In genomic region chr10:118800920-118801319, GRCh38 we compare ENCODE assay signal across 8 cellular contexts. TPM values are rescaled to one million over a fixed set of nuclear protein-coding genes. Genes with fewer than 3 reads are reported as not detected.
A peak's percentile ranks its signal among the peaks of the same experiment; 100 is the strongest.
DNase-seq lines count a peak whose midpoint lies in the region; ATAC-seq, FAIRE-seq and TF ChIP-seq lines count a peak whose summit lies in the region.

No MANE protein-coding gene starts in this region.

- no peak overlapping the region for H3K27ac ChIP-seq in left lung

- peaks cover 0 to 3% of the 10 kb centered on the region in 2 donors for H3K27me3 ChIP-seq in left lung

- intact Hi-C loops in left lung (cut with DNase I), result no loop called here

- H3K4me1 ChIP-seq in left lung, result no peaks in the 10 kb centered on the region

- ATAC-seq in left lung, result peak; percentile 80

- H3K36me3 ChIP-seq in left lung, result no peaks in the 10 kb centered on the region

- no peak for FAIRE-seq in H54 (lab: Jason Lieb, UNC)

- POLR2A ChIA-PET in HEK293T (lab: Yijun Ruan, JAX), result no interaction called here

- no peak for TF ChIP-seq POLR2A in H54 (IDR thresholded peaks at IDR 0.05; ENCODE audit: low read depth, low read length)

- DNase-seq in AG09309 (ENCODE audit: low read depth) (no peak), HEK293T (ENCODE audit: extremely low spot score) (peak; percentile 40), amniotic epithelial cell (ENCODE audit: low read depth) (peak; percentile 15), left lung (no peak), T-helper 9 cell (no peak), H54 (ENCODE audit: insufficient read length, low spot score) (no peak), LoVo (ENCODE audit: low spot score) (no peak)
- DNase-seq in stimulated activated CD4-positive, alpha-beta T cell treated with anti-CD3 and anti-CD28 coated beads, Interleukin-1b, Interleukin-23, amount 100 ng/mL, for 48 hours, result no peak

- H3K4me3 ChIP-seq in AG09309 (ENCODE audit: control insufficient read depth, low read depth, low read length) (no peak overlapping the region), left lung (no peak overlapping the region)

- CTCF ChIA-PET in HEK293T (lab: Yijun Ruan, JAX), result interaction anchor here (0.6 to 1.4 kb wide), 2 partner anchors 233 to 234 kb away, joined by 3 read pairs; no protein-coding TSS in a partner anchor

- peak; percentile 26 for TF ChIP-seq CTCF in AG09309 (IDR thresholded peaks at IDR 0.05; ENCODE audit: control insufficient read depth, insufficient read depth, low read depth, low read length, missing control alignments)
- no peak for TF ChIP-seq CTCF in left lung (IDR thresholded peaks at IDR 0.05)

- no peaks in the 10 kb centered on the region for H3K9me3 ChIP-seq in left lung

TF ChIP-seq in HEK293T, 16 proteins besides CTCF, POLR2A, EP300 and RAD21:
- TF ChIP-seq L3MBTL2 (conservative IDR thresholded peaks at IDR 0.05) (no peak), FOXM1 (IDR thresholded peaks at IDR 0.05; ENCODE audit: borderline replicate concordance) (no peak)

RNA-seq across cellular contexts. Expression of gene CACUL1, which starts 46.1 kb away (rescaled TPM):
- 10 to 100 TPM; 35.1 to 38.2 TPM for total RNA-seq in left lung

Comparison
In these comparisons a context has a peak if more than half of its experiments do, and no peak if none do; other contexts are left out.
1. DNase-seq: peak in HEK293T (single experiment) and amniotic epithelial cell (single experiment); none in AG09309 (single experiment), left lung (0 of 2), stimulated activated CD4-positive, alpha-beta T cell treated with anti-CD3 and anti-CD28 coated beads, Interleukin-1b, Interleukin-23, amount 100 ng/mL, for 48 hours (single experiment), T-helper 9 cell (single experiment), H54 (single experiment) and LoVo (single experiment).